ENCODE assay signal across 18 cellular contexts in genomic region chr6:44022296-44022661, GRCh38.
DNase-seq lines count a peak whose midpoint lies in the region; FAIRE-seq and TF ChIP-seq lines count a peak whose summit lies in the region.
"Had no signal": no experiment of that assay in that cellular context is flagged by ENCODE, and none has a peak within 500 bp of the region (broad histone marks: within the 10 kb centered on the region; RNA-seq: fewer than 3 reads in every experiment).

No MANE protein-coding gene starts in this region.

- H3K9me2 ChIP-seq in SK-N-SH, result no peaks in the 10 kb centered on the region

- H3K4me3 Mint-ChIP-seq in activated CD4-positive, alpha-beta T cell treated with anti-CD3 and anti-CD28 coated beads, Interleukin-2, amount 10 ng/mL, durations not matched to agents 7 days and 5 days, result no peak overlapping the region
- H3K4me3 Mint-ChIP-seq: activated CD4-positive, alpha-beta memory T cell treated with anti-CD3 and anti-CD28 coated beads, Interleukin-2, amount 10 ng/mL, durations not matched to agents 7 days and 5 days; T-helper 17 cell had no signal

- H2AFZ ChIP-seq in SK-N-SH (ENCODE audit: low read depth), result no peak overlapping the region

- TF ChIP-seq RAD21 in SK-N-SH (IDR thresholded peaks at IDR 0.05; ENCODE audit: low read length), result no peak

- no peak for TF ChIP-seq EP300 in SK-N-SH (IDR thresholded peaks at IDR 0.05; ENCODE audit: borderline replicate concordance in 1 of 2, low read depth in 1 of 2, low read length in 1 of 2)

- intact Hi-C loops in kidney (cut with DNase I), result no loop called here
- intact Hi-C loops in vagina (cut with DNase I), result no loop called here

- H3K27me3 Mint-ChIP-seq in activated CD4-positive, alpha-beta T cell treated with anti-CD3 and anti-CD28 coated beads, Interleukin-2, amount 10 ng/mL, durations not matched to agents 7 days and 5 days, result peaks cover 3% of the 10 kb centered on the region

- no peaks in the 10 kb centered on the region for H3K36me3 Mint-ChIP-seq in activated CD4-positive, alpha-beta T cell treated with anti-CD3 and anti-CD28 coated beads, Interleukin-2, amount 10 ng/mL, durations not matched to agents 7 days and 5 days (ENCODE audit: low read depth)

- H3K4me3 ChIP-seq in SK-N-SH (ENCODE audit: low read depth in 2 of 2, low read length in 1 of 2) (no peak overlapping the region), kidney (ENCODE audit: low read length in 2 of 2) (no peak overlapping the region), vagina (no peak overlapping the region)
- H3K4me3 ChIP-seq: colonic mucosa, upper lobe of left lung had no signal

- no peak for TF ChIP-seq POLR2A in vagina (IDR thresholded peaks at IDR 0.05)

- peaks cover 0 to 32% of the 10 kb centered on the region in 2 experiments; a peak in 1 of 4 replicates for H3K4me1 ChIP-seq in SK-N-SH (ENCODE audit: control insufficient read depth in 1 of 2, insufficient read depth in 2 of 2, low read depth in 1 of 2, low read length in 1 of 2)
- H3K4me1 ChIP-seq in kidney (ENCODE audit: control insufficient read depth in 1 of 2, insufficient read depth in 1 of 2, low read depth in 1 of 2, low read length in 2 of 2), result no peaks in the 10 kb centered on the region
- H3K4me1 ChIP-seq in vagina, result peaks cover 39% of the 10 kb centered on the region
- H3K4me1 ChIP-seq: colonic mucosa, upper lobe of left lung had no signal

- H3F3A ChIP-seq in SK-N-SH (replicated peaks; ENCODE audit: insufficient read depth), result no peaks in the 10 kb centered on the region

- no peaks in the 10 kb centered on the region for H3K27me3 ChIP-seq in SK-N-SH (ENCODE audit: insufficient read depth)
- no peaks in the 10 kb centered on the region for H3K27me3 ChIP-seq in vagina
- H3K27me3 ChIP-seq: colonic mucosa, upper lobe of left lung had no signal

- H4K20me1 ChIP-seq in SK-N-SH (ENCODE audit: insufficient read depth), result no peaks in the 10 kb centered on the region

- H3K36me3 ChIP-seq in SK-N-SH (replicated peaks in 1 of 2; ENCODE audit: control insufficient read depth in 1 of 2, insufficient read depth in 2 of 2, low read length in 1 of 2) (no peaks in the 10 kb centered on the region), kidney (ENCODE audit: control insufficient read depth in 1 of 2, insufficient read depth in 2 of 2, low read length in 2 of 2) (no peaks in the 10 kb centered on the region), vagina (no peaks in the 10 kb centered on the region)
- H3K36me3 ChIP-seq: colonic mucosa, upper lobe of left lung had no signal

- TF ChIP-seq CTCF in SK-N-SH (IDR thresholded peaks at IDR 0.05) (no peak), kidney (IDR thresholded peaks at IDR 0.05; ENCODE audit: borderline replicate concordance, extremely low read depth, insufficient read depth) (no peak), vagina (IDR thresholded peaks at IDR 0.05) (no peak)

- H3K27ac ChIP-seq in SK-N-SH (ENCODE audit: low read depth in 2 of 2, low read length in 1 of 2) (peak overlapping the region in 1 of 2 experiments; percentile 4; a peak in 1 of 4 replicates), kidney (ENCODE audit: low read depth in 2 of 2, low read length in 2 of 2) (no peak overlapping the region), vagina (peak overlapping the region; percentile 68)
- H3K27ac ChIP-seq: colonic mucosa, upper lobe of left lung had no signal

- POLR2A ChIA-PET in SK-N-SH (lab: Yijun Ruan, JAX), result interaction anchor here (0.9 kb wide), 1 partner anchor 32 kb away, joined by 3 read pairs; no protein-coding TSS in a partner anchor
- POLR2A ChIA-PET in activated CD4-positive, alpha-beta T cell treated with anti-CD3 and anti-CD28 coated beads, Interleukin-2, amount 10 ng/mL, durations not matched to agents 7 days and 5 days (lab: Charles Lee), result no interaction called here

- H3K4me2 ChIP-seq in SK-N-SH, result 0 out of 2 replicates have a peak overlapping the region, but pooled peaks have one; percentile 9

- no peaks in the 10 kb centered on the region for H3K79me2 ChIP-seq in SK-N-SH (ENCODE audit: insufficient read depth)

- H3K27ac Mint-ChIP-seq in activated CD4-positive, alpha-beta T cell treated with anti-CD3 and anti-CD28 coated beads, Interleukin-2, amount 10 ng/mL, durations not matched to agents 7 days and 5 days, result no peak overlapping the region
- H3K27ac Mint-ChIP-seq: activated CD4-positive, alpha-beta memory T cell treated with anti-CD3 and anti-CD28 coated beads, Interleukin-2, amount 10 ng/mL, durations not matched to agents 7 days and 5 days; T-helper 17 cell had no signal

- H3K9ac ChIP-seq in SK-N-SH, result no peak overlapping the region
- no peak overlapping the region for H3K9ac ChIP-seq in kidney (ENCODE audit: low read length in 2 of 2)

- WGBS in SK-N-SH (ENCODE audit: low lambda C conversion rate), result 61% methylated on average over 6 of the region's 7 CpGs

- H3K9me3 ChIP-seq in SK-N-SH (0 out of 2 replicates have a peak, but pooled peaks cover 8% of the 10 kb centered on the region), kidney (ENCODE audit: control insufficient read depth in 1 of 2, low read length in 2 of 2) (no peaks in the 10 kb centered on the region), vagina (no peaks in the 10 kb centered on the region)
- H3K9me3 ChIP-seq: colonic mucosa, upper lobe of left lung had no signal

- peak; percentile 46 for DNase-seq in activated effector memory CD4-positive, alpha-beta T cell treated with anti-CD3 and anti-CD28 coated beads, Interleukin-2, amount 50 U/mL, for 16 hours
- DNase-seq in activated effector memory CD4-positive, alpha-beta T cell treated with Interleukin-2 at 50 U/mL for 16 hours, result no peak
- DNase-seq in SK-N-SH (no peak), kidney (peak; percentile 51), vagina (ENCODE audit: extremely low spot score in 2 of 2) (no peak), HUDEP-2 (lab: John Stamatoyannopoulos, UW; ENCODE audit: unreplicated experiment in 76 of 76) (no peak), NCI-H1105 (lab: John Stamatoyannopoulos, UW) (no peak)
- no peak for DNase-seq in activated CD4-positive, alpha-beta T cell treated with anti-CD3 and anti-CD28 coated beads, Interleukin-2, amount 10 ng/mL, durations not matched to agents 7 days and 5 days
- DNase-seq: activated CD4-positive, alpha-beta memory T cell treated with anti-CD3 and anti-CD28 coated beads, Interleukin-2, amount 10 ng/mL, durations not matched to agents 7 days and 5 days; activated naive CD4-positive, alpha-beta T cell treated with anti-CD3 and anti-CD28 coated beads, Interleukin-2, amount 50 U/mL, for 16 hours; colonic mucosa; DMS153; KBM-7; NCI-H2107; stimulated activated CD4-positive, alpha-beta T cell treated with anti-CD3 and anti-CD28 coated beads, Interleukin-12 subunit alpha, Interleukin-12 subunit beta, amount 100 ng/mL, for 4 hours; upper lobe of left lung had no signal

- H3K9me3 Mint-ChIP-seq in activated CD4-positive, alpha-beta T cell treated with anti-CD3 and anti-CD28 coated beads, Interleukin-2, amount 10 ng/mL, durations not matched to agents 7 days and 5 days, result no peaks in the 10 kb centered on the region
- H3K9me3 Mint-ChIP-seq: activated CD4-positive, alpha-beta memory T cell treated with anti-CD3 and anti-CD28 coated beads, Interleukin-2, amount 10 ng/mL, durations not matched to agents 7 days and 5 days had no signal

- H3K4me1 Mint-ChIP-seq in activated CD4-positive, alpha-beta T cell treated with anti-CD3 and anti-CD28 coated beads, Interleukin-2, amount 10 ng/mL, durations not matched to agents 7 days and 5 days, result no peaks in the 10 kb centered on the region
- H3K4me1 Mint-ChIP-seq: activated CD4-positive, alpha-beta memory T cell treated with anti-CD3 and anti-CD28 coated beads, Interleukin-2, amount 10 ng/mL, durations not matched to agents 7 days and 5 days had no signal

- CTCF ChIA-PET in SK-N-SH (lab: Yijun Ruan, JAX), result interaction anchor here (0.7 to 1.0 kb wide), 2 partner anchors 10 to 253 kb away, joined by 3 read pairs; no protein-coding TSS in a partner anchor
- CTCF ChIA-PET in activated CD4-positive, alpha-beta T cell treated with anti-CD3 and anti-CD28 coated beads, Interleukin-2, amount 10 ng/mL, durations not matched to agents 7 days and 5 days (lab: Charles Lee), result interaction anchor here (1.0 kb wide), 2 partner anchors 10 to 21 kb away, joined by 3 read pairs; no protein-coding TSS in a partner anchor

- no peak for FAIRE-seq in kidney (lab: Jason Lieb, UNC)
- FAIRE-seq: frontal cortex had no signal

TF ChIP-seq in SK-N-SH, 30 proteins besides CTCF, POLR2A, EP300 and RAD21:
- TF ChIP-seq FOSL2 (IDR thresholded peaks at IDR 0.05; ENCODE audit: borderline replicate concordance, low read depth) (peak; percentile 29; the same call in 1 of the 2 replicates), CHD2 (IDR thresholded peaks at IDR 0.05; ENCODE audit: low read length, partially characterized antibody) (no peak)

Comparison
In these comparisons a context has a peak if more than half of its experiments do, and no peak if none do; other contexts are left out.
1. DNase-seq: peak in activated effector memory CD4-positive, alpha-beta T cell treated with anti-CD3 and anti-CD28 coated beads, Interleukin-2, amount 50 U/mL, for 16 hours (single experiment) and kidney (single experiment); none in activated effector memory CD4-positive, alpha-beta T cell treated with Interleukin-2 at 50 U/mL for 16 hours (single experiment), SK-N-SH (single experiment), vagina (0 of 2), activated CD4-positive, alpha-beta T cell treated with anti-CD3 and anti-CD28 coated beads, Interleukin-2, amount 10 ng/mL, durations not matched to agents 7 days and 5 days (single experiment), HUDEP-2 (0 of 76) and NCI-H1105 (single experiment).